In genomic region chr1:923131-923990, GRCh38 we compare ENCODE assay signal across 1 cellular context.
TF ChIP-seq lines count a peak whose summit lies in the region.

Gene SAMD11, plus strand, starts transcription at chr1:923923. Its CDS starts 509 bp downstream, at chr1:924432.

TF ChIP-seq in neural cell, 6 proteins besides CTCF, POLR2A, EP300 and RAD21 (continued from another document):
- TF ChIP-seq REST (IDR thresholded peaks at IDR 0.05; ENCODE audit: borderline replicate concordance) = no peak
TF ChIP-seq in neural cell: peak in this region for 0.
